1 cellular context compared by ENCODE assay signal in genomic region chr10:99595770-99596465, GRCh38.
TF ChIP-seq lines count a peak whose summit lies in the region.

No MANE protein-coding gene starts in this region.

TF ChIP-seq in HepG2, 621 proteins besides CTCF, POLR2A, EP300 and RAD21 (continued from another document):
- no peak for TF ChIP-seq HMGXB4 (CRISPR knock-in tag; IDR thresholded peaks at IDR 0.05; ENCODE audit: borderline replicate concordance in 1 of 2, low read depth in 1 of 2)
- no peak for TF ChIP-seq E2F1 (CRISPR knock-in tag; IDR thresholded peaks at IDR 0.05)
- TF ChIP-seq SMAD3 (CRISPR knock-in tag; IDR thresholded peaks at IDR 0.05), result no peak
- TF ChIP-seq SNAPC2 (CRISPR knock-in tag; IDR thresholded peaks at IDR 0.05), result no peak
- TF ChIP-seq ZNF710 (CRISPR knock-in tag; IDR thresholded peaks at IDR 0.05; ENCODE audit: borderline replicate concordance), result no peak
- no peak for TF ChIP-seq AHDC1 (CRISPR knock-in tag; IDR thresholded peaks at IDR 0.05; ENCODE audit: borderline replicate concordance)
- no peak for TF ChIP-seq TIGD3 (CRISPR knock-in tag; IDR thresholded peaks at IDR 0.05; ENCODE audit: borderline replicate concordance)
